12 cellular contexts compared by ENCODE assay signal in genomic region chr3:114332342-114333179, GRCh38. TPM values are rescaled to one million over a fixed set of nuclear protein-coding genes. Genes with fewer than 3 reads are reported as not detected.
DNase-seq lines count a peak whose midpoint lies in the region; ATAC-seq and TF ChIP-seq lines count a peak whose summit lies in the region.
"Had no signal": no experiment of that assay in that cellular context is flagged by ENCODE, and none has a peak within 500 bp of the region (broad histone marks: within the 10 kb centered on the region; RNA-seq: fewer than 3 reads in every experiment).

No MANE protein-coding gene starts in this region.

- no peak overlapping the region for H3K4me2 ChIP-seq in neuronal stem cell (ENCODE audit: insufficient read depth, low read length, poor library complexity, severe bottlenecking)
- H3K4me2 ChIP-seq: smooth muscle cell had no signal

- H3K4me3 Mint-ChIP-seq in activated CD8-positive, alpha-beta memory T cell treated with anti-CD3 and anti-CD28 coated beads, Interleukin-2, amount 10 ng/mL, durations not matched to agents 7 days and 5 days, result peak overlapping the region; percentile 25
- H3K4me3 Mint-ChIP-seq in activated CD4-positive, alpha-beta memory T cell treated with anti-CD3 and anti-CD28 coated beads, Interleukin-2, amount 10 ng/mL, durations not matched to agents 7 days and 5 days, result no peak overlapping the region
- H3K4me3 Mint-ChIP-seq: dendritic cell treated with granulocyte-macrophage colony-stimulating factor and Interleukin-4, amounts not matched to agents 40 ng/mL and 50 ng/mL, for 4 days had no signal

- H3K36me3 ChIP-seq in heart left ventricle (peaks cover 0 to 34% (median 7%) of the 10 kb centered on the region in 9 donors), neuronal stem cell (replicated peaks in 1 of 2; ENCODE audit: control insufficient read depth in 2 of 2, insufficient read depth in 2 of 2, low read length in 2 of 2) (no peaks in the 10 kb centered on the region)

- no peaks in the 10 kb centered on the region for H3K27me3 Mint-ChIP-seq in activated CD8-positive, alpha-beta memory T cell treated with anti-CD3 and anti-CD28 coated beads, Interleukin-2, amount 10 ng/mL, durations not matched to agents 7 days and 5 days
- H3K27me3 Mint-ChIP-seq in activated CD4-positive, alpha-beta memory T cell treated with anti-CD3 and anti-CD28 coated beads, Interleukin-2, amount 10 ng/mL, durations not matched to agents 7 days and 5 days, result no peaks in the 10 kb centered on the region
- H3K27me3 Mint-ChIP-seq: dendritic cell treated with granulocyte-macrophage colony-stimulating factor and Interleukin-4, amounts not matched to agents 40 ng/mL and 50 ng/mL, for 4 days had no signal

- intact Hi-C loops in heart left ventricle (cut with DNase I), result loop anchor here in 3 of 10 donors (10.0 kb wide), 1 partner anchor 178 kb away; no protein-coding TSS in a partner anchor

- no peak overlapping the region for H3K9ac ChIP-seq in neuronal stem cell (ENCODE audit: low read depth, low read length, poor library complexity)

- H3K9me3 ChIP-seq in heart left ventricle (peaks cover 0 to 6% (median 0%) of the 10 kb centered on the region in 12 donors), neuronal stem cell (replicated peaks in 1 of 2; ENCODE audit: control insufficient read depth in 2 of 2, insufficient read depth in 1 of 2, low read depth in 1 of 2, low read length in 2 of 2) (peaks cover 0 to 9% of the 10 kb centered on the region in 2 donors)

- H3K27me3 ChIP-seq in heart left ventricle (no peaks in the 10 kb centered on the region), neuronal stem cell (ENCODE audit: control insufficient read depth in 3 of 3, insufficient read depth in 3 of 3, low read depth in 1 of 3, low read length in 3 of 3) (no peaks in the 10 kb centered on the region)

- H2BK5ac ChIP-seq in neuronal stem cell (ENCODE audit: low read length), result no peak overlapping the region

- H3K4me1 Mint-ChIP-seq in activated CD8-positive, alpha-beta memory T cell treated with anti-CD3 and anti-CD28 coated beads, Interleukin-2, amount 10 ng/mL, durations not matched to agents 7 days and 5 days, result peaks cover 87% of the 10 kb centered on the region
- H3K4me1 Mint-ChIP-seq in activated CD4-positive, alpha-beta memory T cell treated with anti-CD3 and anti-CD28 coated beads, Interleukin-2, amount 10 ng/mL, durations not matched to agents 7 days and 5 days, result peaks cover 69% of the 10 kb centered on the region

- no peak for DNase-seq in activated CD8-positive, alpha-beta memory T cell treated with anti-CD3 and anti-CD28 coated beads, Interleukin-2, amount 10 ng/mL, durations not matched to agents 7 days and 5 days
- DNase-seq in activated CD8-positive, alpha-beta memory T cell treated with anti-CD3 and anti-CD28 coated beads, Interleukin-2, amount 50 U/mL, for 48 hours, result no peak
- no peak for DNase-seq in activated CD4-positive, alpha-beta memory T cell treated with anti-CD3 and anti-CD28 coated beads, Interleukin-2, amount 10 ng/mL, durations not matched to agents 7 days and 5 days
- no peak for DNase-seq in stimulated activated naive CD8-positive, alpha-beta T cell treated with anti-CD3 and anti-CD28 coated beads, Interleukin-15, Interleukin-2, amounts not matched to agents 100 U/mL and 50 U/mL, for 24 hours
- no peak for DNase-seq in NCI-H1048 (lab: John Stamatoyannopoulos, UW)
- DNase-seq in heart left ventricle, result no peak
- no peak for DNase-seq in neuronal stem cell (ENCODE audit: low spot score)

- CTCF ChIA-PET in activated CD8-positive, alpha-beta memory T cell treated with anti-CD3 and anti-CD28 coated beads, Interleukin-2, amount 10 ng/mL, durations not matched to agents 7 days and 5 days (lab: Charles Lee), result interaction anchor here (1.0 to 4.9 kb wide), 6 partner anchors 8 to 119 kb away, joined by 3 to 22 read pairs (median 4); no protein-coding TSS in a partner anchor
- CTCF ChIA-PET in activated CD4-positive, alpha-beta memory T cell treated with anti-CD3 and anti-CD28 coated beads, Interleukin-2, amount 10 ng/mL, durations not matched to agents 7 days and 5 days (lab: Charles Lee), result no interaction called here

- WGBS in heart left ventricle, 4 donors, result 92 to 96% (median 94%) methylated on average over 5 of the region's 5 CpGs
- no CpG with 5 or more reads among the region's 5 CpGs for WGBS in neuronal stem cell (ENCODE audit: extremely low coverage in 2 of 2, insufficient read length in 2 of 2, insufficient replicate concordance in 1 of 2), 2 donors

- H3K9me3 Mint-ChIP-seq in activated CD8-positive, alpha-beta memory T cell treated with anti-CD3 and anti-CD28 coated beads, Interleukin-2, amount 10 ng/mL, durations not matched to agents 7 days and 5 days (ENCODE audit: low read depth), result no peaks in the 10 kb centered on the region
- H3K9me3 Mint-ChIP-seq in activated CD4-positive, alpha-beta memory T cell treated with anti-CD3 and anti-CD28 coated beads, Interleukin-2, amount 10 ng/mL, durations not matched to agents 7 days and 5 days, result peaks cover 8% of the 10 kb centered on the region
- H3K9me3 Mint-ChIP-seq: dendritic cell treated with granulocyte-macrophage colony-stimulating factor and Interleukin-4, amounts not matched to agents 40 ng/mL and 50 ng/mL, for 4 days had no signal

- no peak overlapping the region for H3K14ac ChIP-seq in neuronal stem cell (ENCODE audit: low read length)

- H3K4me1 ChIP-seq in heart left ventricle (peaks cover 0 to 25% (median 7%) of the 10 kb centered on the region in 12 donors), neuronal stem cell (ENCODE audit: control insufficient read depth in 2 of 2, insufficient read depth in 1 of 2, low read depth in 1 of 2, low read length in 2 of 2) (peaks cover 3 to 5% of the 10 kb centered on the region in 2 donors)

- H2AFZ ChIP-seq in neuronal stem cell (ENCODE audit: low read length), result no peak overlapping the region

- no peak for TF ChIP-seq CTCF in heart left ventricle (IDR thresholded peaks at IDR 0.05)

- no peak for TF ChIP-seq POLR2A in heart left ventricle (IDR thresholded peaks at IDR 0.05)

- no peak overlapping the region for H4K8ac ChIP-seq in neuronal stem cell (ENCODE audit: low read depth, low read length)

- peak overlapping the region; percentile 91 for H3K27ac Mint-ChIP-seq in activated CD8-positive, alpha-beta memory T cell treated with anti-CD3 and anti-CD28 coated beads, Interleukin-2, amount 10 ng/mL, durations not matched to agents 7 days and 5 days
- H3K27ac Mint-ChIP-seq in activated CD4-positive, alpha-beta memory T cell treated with anti-CD3 and anti-CD28 coated beads, Interleukin-2, amount 10 ng/mL, durations not matched to agents 7 days and 5 days, result peak overlapping the region; percentile 74
- H3K27ac Mint-ChIP-seq: dendritic cell treated with granulocyte-macrophage colony-stimulating factor and Interleukin-4, amounts not matched to agents 40 ng/mL and 50 ng/mL, for 4 days had no signal

- H3K18ac ChIP-seq in neuronal stem cell (ENCODE audit: low read length), result no peak overlapping the region

- no peak overlapping the region for H3K23ac ChIP-seq in neuronal stem cell (ENCODE audit: low read depth, low read length, poor library complexity)

- H3K27ac ChIP-seq in heart left ventricle, result peak overlapping the region in 1 of 12 donors; percentile 17
- H3K27ac ChIP-seq in neuronal stem cell (replicated peaks; ENCODE audit: low read length), result no peak overlapping the region
- H3K27ac ChIP-seq: SK-N-MC had no signal

- H3K79me1 ChIP-seq in neuronal stem cell (ENCODE audit: low read depth, low read length), result no peaks in the 10 kb centered on the region

- no peak overlapping the region for H3K4me3 ChIP-seq in heart left ventricle
- no peak overlapping the region for H3K4me3 ChIP-seq in neuronal stem cell (ENCODE audit: low read length in 2 of 2)
- H3K4me3 ChIP-seq: SK-N-MC, smooth muscle cell had no signal

- no peak overlapping the region for H2BK120ac ChIP-seq in neuronal stem cell (ENCODE audit: low read depth, low read length)

- POLR2A ChIA-PET in activated CD4-positive, alpha-beta memory T cell treated with anti-CD3 and anti-CD28 coated beads, Interleukin-2, amount 10 ng/mL, durations not matched to agents 7 days and 5 days (lab: Charles Lee), result interaction anchor here (0.7 to 2.2 kb wide), 2 partner anchors 9 kb away, joined by 3 to 9 read pairs; no protein-coding TSS in a partner anchor

- H3K36me3 Mint-ChIP-seq in activated CD8-positive, alpha-beta memory T cell treated with anti-CD3 and anti-CD28 coated beads, Interleukin-2, amount 10 ng/mL, durations not matched to agents 7 days and 5 days, result peaks cover 28% of the 10 kb centered on the region
- peaks cover 6% of the 10 kb centered on the region for H3K36me3 Mint-ChIP-seq in activated CD4-positive, alpha-beta memory T cell treated with anti-CD3 and anti-CD28 coated beads, Interleukin-2, amount 10 ng/mL, durations not matched to agents 7 days and 5 days (ENCODE audit: low read depth)

- H2AK5ac ChIP-seq in neuronal stem cell (ENCODE audit: low read depth, low read length), result no peak overlapping the region

- H2BK15ac ChIP-seq in neuronal stem cell (ENCODE audit: low read length), result no peak overlapping the region

- no peak overlapping the region for H3K4ac ChIP-seq in neuronal stem cell (ENCODE audit: low read length)

- no peak overlapping the region for H4K91ac ChIP-seq in neuronal stem cell (ENCODE audit: low read depth, low read length, poor library complexity)

- peak; percentile 52 for ATAC-seq in activated CD8-positive, alpha-beta memory T cell treated with anti-CD3 and anti-CD28 coated beads, Interleukin-2, amount 10 ng/mL, durations not matched to agents 7 days and 5 days
- ATAC-seq in HG03064 (IDR thresholded peaks at IDR 0.05; ENCODE audit: low read depth, unreplicated experiment) (peak; percentile 56), heart left ventricle (no peak)
- ATAC-seq in stimulated activated naive CD8-positive, alpha-beta T cell treated with anti-CD3 and anti-CD28 coated beads, Interleukin-15, Interleukin-2, amounts not matched to agents 100 U/mL and 50 U/mL, for 24 hours, result peak; percentile 71

- H2BK12ac ChIP-seq in neuronal stem cell (ENCODE audit: low read length), result no peak overlapping the region

RNA-seq across cellular contexts. Expression of gene TIGIT, which starts 38.7 kb away (rescaled TPM):
- 100 to 1,000 TPM; 129 to 367 TPM for total RNA-seq in activated CD8-positive, alpha-beta memory T cell treated with anti-CD3 and anti-CD28 coated beads, Interleukin-2, amount 10 ng/mL, durations not matched to agents 7 days and 5 days
- total RNA-seq in activated CD4-positive, alpha-beta memory T cell treated with anti-CD3 and anti-CD28 coated beads, Interleukin-2, amount 10 ng/mL, durations not matched to agents 7 days and 5 days, result 10 to 100 TPM; 29.8 to 30.4 TPM
- total RNA-seq in heart left ventricle, result 1 to 10 TPM in 1 of 9 donors, under 1 TPM in 2, not detected in 6; 0.10 to 3.8 (median 0.77) TPM
- under 1 TPM in 1 of 2 donors, not detected in 1; 0.04 TPM for polyA plus RNA-seq in heart left ventricle
- polyA plus RNA-seq in neuronal stem cell (2013, experiment 1 of 2), result not detected
- not detected for polyA plus RNA-seq in neuronal stem cell (2013, experiment 2 of 2)
- total RNA-seq: smooth muscle cell had no signal
- polyA plus RNA-seq: AG04450, smooth muscle cell had no signal

Comparison
In these comparisons a context has a peak if more than half of its experiments do, and no peak if none do; other contexts are left out.
1. ATAC-seq: peak in activated CD8-positive, alpha-beta memory T cell treated with anti-CD3 and anti-CD28 coated beads, Interleukin-2, amount 10 ng/mL, durations not matched to agents 7 days and 5 days (single experiment), HG03064 (single experiment) and stimulated activated naive CD8-positive, alpha-beta T cell treated with anti-CD3 and anti-CD28 coated beads, Interleukin-15, Interleukin-2, amounts not matched to agents 100 U/mL and 50 U/mL, for 24 hours (single experiment); none in heart left ventricle (0 of 4).
2. RNA of gene TIGIT, which starts 38.7 kb away (total RNA-seq): 129 to 367 TPM in activated CD8-positive, alpha-beta memory T cell treated with anti-CD3 and anti-CD28 coated beads, Interleukin-2, amount 10 ng/mL, durations not matched to agents 7 days and 5 days and 29.8 to 30.4 TPM in activated CD4-positive, alpha-beta memory T cell treated with anti-CD3 and anti-CD28 coated beads, Interleukin-2, amount 10 ng/mL, durations not matched to agents 7 days and 5 days; 0.10 to 3.8 TPM in heart left ventricle; every median in the first group is over 4 times any median in the second.